8 cellular contexts compared by ENCODE assay signal in the genomic region with DNA sequence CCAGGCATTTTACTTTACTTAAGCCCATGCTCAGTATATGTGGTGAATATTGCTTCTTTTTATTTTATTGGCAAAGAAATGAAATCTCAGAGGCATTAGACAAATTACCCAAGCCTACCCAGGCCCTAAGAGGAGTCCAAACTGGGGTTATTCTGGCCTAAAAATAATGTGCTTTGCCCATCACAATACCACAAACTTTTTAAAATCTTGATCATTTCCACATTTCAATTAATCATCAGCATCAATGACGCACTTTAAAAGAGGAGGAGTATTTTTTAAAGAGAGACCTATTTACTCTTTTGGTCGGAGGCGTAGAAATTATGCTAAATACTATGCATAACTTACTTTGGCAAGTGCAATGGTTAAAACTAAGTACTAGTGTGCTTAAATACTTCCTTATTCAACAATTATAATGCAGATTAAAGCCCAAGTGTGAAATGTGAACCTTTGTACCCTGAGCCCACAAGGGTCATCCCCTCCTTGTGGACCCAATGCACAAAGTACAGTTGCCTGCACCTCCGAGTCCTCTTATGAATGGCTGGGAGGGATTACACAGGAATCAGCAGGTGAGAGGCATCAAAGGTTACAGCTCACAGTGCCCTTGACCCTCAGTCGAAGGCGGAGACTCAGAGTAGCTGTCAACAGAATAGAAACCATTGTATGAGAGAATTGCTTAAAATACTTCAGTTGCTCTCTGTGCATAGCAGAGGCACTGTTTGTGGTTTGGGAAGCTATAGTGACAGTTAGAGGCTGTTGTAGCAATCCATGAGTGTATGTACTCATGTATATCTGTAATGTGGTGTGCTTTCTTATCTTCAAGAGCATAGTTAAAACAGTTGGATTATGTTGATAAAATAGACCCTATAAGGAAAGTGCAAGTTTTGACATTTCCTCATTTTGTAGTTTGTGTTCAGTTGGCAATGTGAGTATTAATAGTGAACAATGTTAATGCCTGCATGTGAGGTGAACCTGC.
DNase-seq lines count a peak whose midpoint lies in the region; ATAC-seq, FAIRE-seq and TF ChIP-seq lines count a peak whose summit lies in the region.

No MANE protein-coding gene starts in this region.

- no peak overlapping the region for H3K27ac Mint-ChIP-seq in Calu3 (ENCODE audit: unreplicated experiment)

- H3K27me3 ChIP-seq in GM06990 (replicated peaks; ENCODE audit: control insufficient read depth, insufficient read depth, low read length) (no peaks in the 10 kb centered on the region), esophagus squamous epithelium (no peaks in the 10 kb centered on the region), vagina (no peaks in the 10 kb centered on the region)

- FAIRE-seq in urothelium cell line (lab: Jason Lieb, UNC) = no peak

- peak; percentile 81 for DNase-seq in GM06990 (ENCODE audit: extremely low read depth, insufficient read length)
- peak; percentile 91 for DNase-seq in SKM-1 (lab: John Stamatoyannopoulos, UW; ENCODE audit: unreplicated experiment)
- no peak for DNase-seq in esophagus squamous epithelium (lab: John Stamatoyannopoulos, UW)
- DNase-seq in urothelium cell line (ENCODE audit: low spot score) = peak; percentile 3
- no peak for DNase-seq in Calu3
- no peak for DNase-seq in vagina (ENCODE audit: extremely low spot score in 2 of 2)

- ATAC-seq in GM19397 (IDR thresholded peaks at IDR 0.05; ENCODE audit: unreplicated experiment) (peak; percentile 86), HG03378 (IDR thresholded peaks at IDR 0.05; ENCODE audit: unreplicated experiment) (peak; percentile 90)

- TF ChIP-seq CTCF in GM06990 (IDR thresholded peaks at IDR 0.05; ENCODE audit: insufficient read depth, low read length, poor library complexity, severe bottlenecking) = no peak
- TF ChIP-seq CTCF in esophagus squamous epithelium (IDR thresholded peaks at IDR 0.05) = no peak
- no peak for TF ChIP-seq CTCF in Calu3 (IDR thresholded peaks at IDR 0.05; ENCODE audit: unreplicated experiment)
- TF ChIP-seq CTCF in vagina (IDR thresholded peaks at IDR 0.05) = no peak

- no peaks in the 10 kb centered on the region for H3K36me3 Mint-ChIP-seq in Calu3 (ENCODE audit: insufficient read depth, unreplicated experiment)

- H3K4me3 Mint-ChIP-seq in Calu3 (ENCODE audit: low read depth, unreplicated experiment) = no peak overlapping the region

- CTCF ChIA-PET in Calu3 (lab: Charles Lee) = interaction anchor here (0.6 kb wide), 1 partner anchor 666 kb away, joined by 3 read pairs; no protein-coding TSS in a partner anchor

- TF ChIP-seq POLR2A in esophagus squamous epithelium (IDR thresholded peaks at IDR 0.05) (no peak), vagina (IDR thresholded peaks at IDR 0.05) (no peak)

- no peaks in the 10 kb centered on the region for H3K9me3 Mint-ChIP-seq in Calu3 (ENCODE audit: low read depth, unreplicated experiment)

- H3K4me3 ChIP-seq in GM06990 (replicated peaks; ENCODE audit: low read depth, low read length) (0 out of 2 replicates have a peak overlapping the region, but pooled peaks have one; percentile 1), esophagus squamous epithelium (no peak overlapping the region), vagina (no peak overlapping the region)

- 43 to 44% methylated on average over 6 of the region's 6 CpGs for WGBS in esophagus squamous epithelium, 2 donors

- H3K4me1 ChIP-seq in esophagus squamous epithelium (peaks cover 0 to 8% (median 3%) of the 10 kb centered on the region in 3 donors), vagina (peaks cover 13% of the 10 kb centered on the region)

- intact Hi-C loops in esophagus squamous epithelium (cut with DNase I) (no loop called here), Calu3 (cut with micrococcal nuclease; ENCODE audit: unreplicated experiment) (no loop called here), vagina (cut with DNase I) (no loop called here)

- no peaks in the 10 kb centered on the region for H3K4me1 Mint-ChIP-seq in Calu3 (ENCODE audit: low read depth, unreplicated experiment)

- H3K9me3 ChIP-seq in esophagus squamous epithelium (no peaks in the 10 kb centered on the region), vagina (no peaks in the 10 kb centered on the region)

- H3K27me3 Mint-ChIP-seq in Calu3 (ENCODE audit: unreplicated experiment) = no peaks in the 10 kb centered on the region

- H3K36me3 ChIP-seq in GM06990 (ENCODE audit: control insufficient read depth, insufficient read depth, low read length) (no peaks in the 10 kb centered on the region), esophagus squamous epithelium (no peaks in the 10 kb centered on the region), vagina (no peaks in the 10 kb centered on the region)

- no TSS peak for BruUV-seq in Calu3 (replicated peaks; lab: Mats Ljungman, UMichigan)

- peak overlapping the region in 3 of 4 donors; percentile 39 to 64 (median 45) for H3K27ac ChIP-seq in esophagus squamous epithelium
- no peak overlapping the region for H3K27ac ChIP-seq in vagina

Comparison
In these comparisons a context has a peak if more than half of its experiments do, and no peak if none do; other contexts are left out.
1. DNase-seq: peak in GM06990 (single experiment), SKM-1 (single experiment) and urothelium cell line (single experiment); none in esophagus squamous epithelium (single experiment), Calu3 (single experiment) and vagina (0 of 2).